Comparison of ENCODE assay signal across 9 cellular contexts in the genomic region with DNA sequence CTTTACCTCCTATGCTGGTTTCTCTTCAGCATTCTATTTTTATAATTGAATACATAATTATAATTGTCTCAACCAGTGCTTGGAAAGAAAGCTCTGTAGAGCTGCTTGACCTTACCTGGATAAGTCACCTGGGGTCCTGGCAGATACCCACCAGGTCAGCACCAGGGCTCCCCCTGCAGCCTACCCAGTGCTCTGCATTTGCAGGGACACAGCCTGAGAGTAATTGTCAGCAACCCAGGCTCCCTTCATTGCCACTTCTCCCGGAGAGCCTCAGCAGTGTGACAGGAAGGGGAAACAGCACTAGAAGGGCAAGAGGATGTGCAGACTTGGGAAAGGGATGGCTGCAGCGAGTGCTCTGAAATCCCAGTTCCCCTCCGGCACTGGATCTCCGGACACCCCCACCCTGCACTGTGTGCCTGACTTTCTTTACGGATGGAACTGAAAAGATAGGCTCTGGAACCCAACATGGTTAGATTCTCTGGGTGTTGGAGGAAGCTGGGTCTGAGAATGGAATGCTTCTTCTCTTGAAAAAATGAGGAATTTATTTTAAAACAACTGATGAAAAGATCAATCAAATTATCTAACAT. TPM values are rescaled to one million over a fixed set of nuclear protein-coding genes. Genes with fewer than 3 reads are reported as not detected.
A peak's percentile ranks its signal among the peaks of the same experiment; 100 is the strongest.
DNase-seq lines count a peak whose midpoint lies in the region; ATAC-seq and TF ChIP-seq lines count a peak whose summit lies in the region.
"Had no signal": no experiment of that assay in that cellular context is flagged by ENCODE, and none has a peak within 500 bp of the region (broad histone marks: within the 10 kb centered on the region; RNA-seq: fewer than 3 reads in every experiment).

No MANE protein-coding gene starts in this region.

- H3K27ac Mint-ChIP-seq in CD14-positive monocyte: peak overlapping the region in 1 of 7 donors; percentile 8
- H3K27ac Mint-ChIP-seq in activated CD8-positive, alpha-beta T cell treated with anti-CD3 and anti-CD28 coated beads for 36 hours: no peak overlapping the region
- H3K27ac Mint-ChIP-seq in T-helper 2 cell treated with Interferon-gamma antibody and Interleukin-4, amounts not matched to agents 5 μg/mL and 100 μg/mL, for 36 hours: no peak overlapping the region

- ATAC-seq in GM18867 (IDR thresholded peaks at IDR 0.05; ENCODE audit: unreplicated experiment) (peak; percentile 74), GM18861 (IDR thresholded peaks at IDR 0.05; ENCODE audit: unreplicated experiment) (no peak)
- ATAC-seq in activated CD8-positive, alpha-beta T cell treated with anti-CD3 and anti-CD28 coated beads for 36 hours: peak; percentile 83

- H3K27me3 Mint-ChIP-seq in CD14-positive monocyte (ENCODE audit: low read depth in 3 of 3): peaks cover 0 to 2% (median 2%) of the 10 kb centered on the region in 3 donors
- peaks cover 20% of the 10 kb centered on the region for H3K27me3 Mint-ChIP-seq in activated CD8-positive, alpha-beta T cell treated with anti-CD3 and anti-CD28 coated beads for 36 hours
- peaks cover 27% of the 10 kb centered on the region for H3K27me3 Mint-ChIP-seq in T-helper 2 cell treated with Interferon-gamma antibody and Interleukin-4, amounts not matched to agents 5 μg/mL and 100 μg/mL, for 36 hours (ENCODE audit: low read depth)

- H3K36me3 Mint-ChIP-seq in CD14-positive monocyte: no peaks in the 10 kb centered on the region
- no peaks in the 10 kb centered on the region for H3K36me3 Mint-ChIP-seq in activated CD8-positive, alpha-beta T cell treated with anti-CD3 and anti-CD28 coated beads for 36 hours (ENCODE audit: low read depth)
- H3K36me3 Mint-ChIP-seq in T-helper 2 cell treated with Interferon-gamma antibody and Interleukin-4, amounts not matched to agents 5 μg/mL and 100 μg/mL, for 36 hours (ENCODE audit: low read depth): no peaks in the 10 kb centered on the region

- POLR2A ChIA-PET in activated CD8-positive, alpha-beta T cell treated with anti-CD3 and anti-CD28 coated beads for 36 hours (lab: Charles Lee): no interaction called here

- intact Hi-C loops in CD14-positive monocyte (cut with micrococcal nuclease): no loop called here
- intact Hi-C loops in activated CD8-positive, alpha-beta T cell treated with anti-CD3 and anti-CD28 coated beads for 36 hours (cut with micrococcal nuclease): no loop called here

- DNase-seq in CD14-positive monocyte (ENCODE audit: low spot score) (no peak), HuH-7.5 (ENCODE audit: low spot score) (peak; percentile 27), iPS-NIHi11 (ENCODE audit: low spot score) (peak; percentile 84), mucosa of gallbladder (ENCODE audit: low spot score) (no peak)
- peak; percentile 59 for DNase-seq in activated CD8-positive, alpha-beta T cell treated with anti-CD3 and anti-CD28 coated beads for 36 hours
- DNase-seq in T-helper 2 cell treated with Interferon-gamma antibody and Interleukin-4, amounts not matched to agents 5 μg/mL and 100 μg/mL, for 36 hours (ENCODE audit: low spot score): no peak

- H3K4me1 Mint-ChIP-seq in CD14-positive monocyte: peaks cover 6% of the 10 kb centered on the region
- no peaks in the 10 kb centered on the region for H3K4me1 Mint-ChIP-seq in activated CD8-positive, alpha-beta T cell treated with anti-CD3 and anti-CD28 coated beads for 36 hours (ENCODE audit: low read depth)
- no peaks in the 10 kb centered on the region for H3K4me1 Mint-ChIP-seq in T-helper 2 cell treated with Interferon-gamma antibody and Interleukin-4, amounts not matched to agents 5 μg/mL and 100 μg/mL, for 36 hours (ENCODE audit: low read depth)

- CTCF ChIA-PET in activated CD8-positive, alpha-beta T cell treated with anti-CD3 and anti-CD28 coated beads for 36 hours (lab: Charles Lee): interaction anchor here (0.6 to 2.3 kb wide), 10 partner anchors 8 to 48 kb away, joined by 3 to 10 read pairs (median 4); a partner anchor contains a TSS

- H3K9me3 Mint-ChIP-seq in CD14-positive monocyte: peaks cover 0 to 9% (median 5%) of the 10 kb centered on the region in 7 donors
- no peaks in the 10 kb centered on the region for H3K9me3 Mint-ChIP-seq in activated CD8-positive, alpha-beta T cell treated with anti-CD3 and anti-CD28 coated beads for 36 hours
- no peaks in the 10 kb centered on the region for H3K9me3 Mint-ChIP-seq in T-helper 2 cell treated with Interferon-gamma antibody and Interleukin-4, amounts not matched to agents 5 μg/mL and 100 μg/mL, for 36 hours

- no peak overlapping the region for H3K4me3 Mint-ChIP-seq in CD14-positive monocyte
- H3K4me3 Mint-ChIP-seq in activated CD8-positive, alpha-beta T cell treated with anti-CD3 and anti-CD28 coated beads for 36 hours: no peak overlapping the region
- no peak overlapping the region for H3K4me3 Mint-ChIP-seq in T-helper 2 cell treated with Interferon-gamma antibody and Interleukin-4, amounts not matched to agents 5 μg/mL and 100 μg/mL, for 36 hours

- TF ChIP-seq CTCF in CD14-positive monocyte (IDR thresholded peaks at IDR 0.05): peak; percentile 34
- peak; percentile 69 for TF ChIP-seq CTCF in activated CD8-positive, alpha-beta T cell treated with anti-CD3 and anti-CD28 coated beads for 36 hours (IDR thresholded peaks at IDR 0.05)

RNA-seq across cellular contexts. Expression of a gene that starts 11.4 kb away (rescaled TPM):
- polyA plus RNA-seq in CD14-positive monocyte: not detected
- not detected for total RNA-seq in activated CD8-positive, alpha-beta T cell treated with anti-CD3 and anti-CD28 coated beads for 36 hours
- not detected for total RNA-seq in mucosa of gallbladder
- total RNA-seq: LHCN-M2 had no signal

RNA-seq across cellular contexts. Expression of a gene that starts 22.6 kb away (rescaled TPM):
- polyA plus RNA-seq in CD14-positive monocyte: 10 to 100 TPM; 79.8 to 97.3 TPM
- total RNA-seq in activated CD8-positive, alpha-beta T cell treated with anti-CD3 and anti-CD28 coated beads for 36 hours: 100 to 1,000 TPM; 206 to 208 TPM
- total RNA-seq in mucosa of gallbladder: 136 TPM

RNA-seq across cellular contexts. Expression of a gene that starts 35.8 kb away (rescaled TPM):
- polyA plus RNA-seq in CD14-positive monocyte: under 1 TPM in 1 of 2 donors, not detected in 1; 0.34 TPM
- total RNA-seq in activated CD8-positive, alpha-beta T cell treated with anti-CD3 and anti-CD28 coated beads for 36 hours: 1 to 10 TPM in 1 of 2 experiments, under 1 TPM in 1; 0.97 to 1.7 TPM
- total RNA-seq in mucosa of gallbladder: not detected

RNA-seq across cellular contexts. Expression of a gene that starts 41.1 kb away (rescaled TPM):
- 100 to 1,000 TPM; 278 to 313 TPM for polyA plus RNA-seq in CD14-positive monocyte
- total RNA-seq in activated CD8-positive, alpha-beta T cell treated with anti-CD3 and anti-CD28 coated beads for 36 hours: 100 to 1,000 TPM; 106 to 114 TPM
- 129 TPM for total RNA-seq in mucosa of gallbladder

RNA-seq across cellular contexts. Expression of a gene that starts 44.0 kb away (rescaled TPM):
- polyA plus RNA-seq in CD14-positive monocyte: 1 to 10 TPM; 6.4 to 9.2 TPM
- total RNA-seq in activated CD8-positive, alpha-beta T cell treated with anti-CD3 and anti-CD28 coated beads for 36 hours: 10 to 100 TPM; 12.4 to 12.5 TPM
- 19.0 TPM for total RNA-seq in mucosa of gallbladder

Comparison
In these comparisons a context has a peak if more than half of its experiments do, and no peak if none do; other contexts are left out.
1. DNase-seq: peak in HuH-7.5 (single experiment), activated CD8-positive, alpha-beta T cell treated with anti-CD3 and anti-CD28 coated beads for 36 hours (single experiment) and iPS-NIHi11 (single experiment); none in CD14-positive monocyte (single experiment), T-helper 2 cell treated with Interferon-gamma antibody and Interleukin-4, amounts not matched to agents 5 μg/mL and 100 μg/mL, for 36 hours (single experiment) and mucosa of gallbladder (single experiment).